In genomic region chr6:152380993-152381898, GRCh38 we compare ENCODE assay signal across 9 cellular contexts.
DNase-seq lines count a peak whose midpoint lies in the region; ATAC-seq and TF ChIP-seq lines count a peak whose summit lies in the region.
"Had no signal": no experiment of that assay in that cellular context is flagged by ENCODE, and none has a peak within 500 bp of the region (broad histone marks: within the 10 kb centered on the region; RNA-seq: fewer than 3 reads in every experiment).

No MANE protein-coding gene starts in this region.

- H3K4me3 ChIP-seq in ectodermal cell (ENCODE audit: insufficient read depth, low read depth, low read length) (no peak overlapping the region), lower lobe of right lung (peak overlapping the region; percentile 59), thyroid gland (replicated peaks in 1 of 3) (peak overlapping the region in 2 of 3 donors; percentile 30 to 34)

- WGBS in ectodermal cell, 2 experiments, result 88 to 91% methylated on average over 16 to 17 of the region's 17 CpGs
- 12 to 19% methylated on average over 14 to 17 of the region's 17 CpGs for WGBS in thyroid gland, 2 donors

- no peaks in the 10 kb centered on the region for H3K9me3 ChIP-seq in ectodermal cell (ENCODE audit: control insufficient read depth, low read length)
- no peaks in the 10 kb centered on the region for H3K9me3 ChIP-seq in lower lobe of right lung
- no peaks in the 10 kb centered on the region for H3K9me3 ChIP-seq in thyroid gland

- H3K4me1 ChIP-seq in ectodermal cell (ENCODE audit: control insufficient read depth, insufficient read depth, low read length), result peaks cover 6% of the 10 kb centered on the region
- H3K4me1 ChIP-seq in lower lobe of right lung, result peaks cover 9% of the 10 kb centered on the region
- peaks cover 19 to 22% of the 10 kb centered on the region in 2 donors for H3K4me1 ChIP-seq in thyroid gland

- H3K27ac ChIP-seq in ectodermal cell (ENCODE audit: insufficient read depth, low read depth, low read length, poor library complexity, severe bottlenecking), result peak overlapping the region; percentile 72
- H3K27ac ChIP-seq in lower lobe of right lung, result peak overlapping the region; percentile 89
- H3K27ac ChIP-seq in thyroid gland, result peak overlapping the region; percentile 94 to 96 (median 94)

- no peaks in the 10 kb centered on the region for H3K27me3 ChIP-seq in ectodermal cell (ENCODE audit: control insufficient read depth, insufficient read depth, low read length, poor library complexity, severe bottlenecking)
- H3K27me3 ChIP-seq in lower lobe of right lung (ENCODE audit: low read depth), result no peaks in the 10 kb centered on the region
- H3K27me3 ChIP-seq in thyroid gland, result no peaks in the 10 kb centered on the region

- no peak for ATAC-seq in natural killer cell
- no peak for ATAC-seq in natural killer cell treated with Interleukin-12 subunit alpha and Interleukin-12 subunit beta and Interleukin-15 and Interleukin-18, amount 100 ng/mL, for 72 hours
- ATAC-seq in lower lobe of right lung, result peak; percentile 91 to 96
- no peak for ATAC-seq in GM21723 (IDR thresholded peaks at IDR 0.05; ENCODE audit: unreplicated experiment)
- no peak for ATAC-seq in GM18867 (IDR thresholded peaks at IDR 0.05; ENCODE audit: unreplicated experiment)

- no peaks in the 10 kb centered on the region for H3K9me3 Mint-ChIP-seq in natural killer cell
- H3K9me3 Mint-ChIP-seq in natural killer cell treated with Interleukin-12 subunit alpha and Interleukin-12 subunit beta and Interleukin-15 and Interleukin-18, amount 100 ng/mL, for 72 hours, result no peaks in the 10 kb centered on the region

- DNase-seq in natural killer cell (no peak), lower lobe of right lung (peak; percentile 74), thyroid gland (peak; percentile 87 to 88)
- no peak for DNase-seq in natural killer cell treated with Interleukin-12 subunit alpha and Interleukin-12 subunit beta and Interleukin-15 and Interleukin-18, amount 100 ng/mL, for 72 hours (ENCODE audit: low spot score)
- no peak for DNase-seq in activated naive CD4-positive, alpha-beta T cell (lab: John Stamatoyannopoulos, UW)
- DNase-seq: CD4-positive, CD25-positive, alpha-beta regulatory T cell had no signal

- intact Hi-C loops in natural killer cell (cut with micrococcal nuclease) (no loop called here), lower lobe of right lung (cut with DNase I) (no loop called here), thyroid gland (cut with DNase I) (no loop called here)

- TF ChIP-seq CTCF in natural killer cell (IDR thresholded peaks at IDR 0.05) (no peak), lower lobe of right lung (IDR thresholded peaks at IDR 0.05) (no peak), thyroid gland (IDR thresholded peaks at IDR 0.05) (no peak)

- no peak overlapping the region for H3K4me3 Mint-ChIP-seq in natural killer cell
- H3K4me3 Mint-ChIP-seq in natural killer cell treated with Interleukin-12 subunit alpha and Interleukin-12 subunit beta and Interleukin-15 and Interleukin-18, amount 100 ng/mL, for 72 hours, result no peak overlapping the region
- H3K4me3 Mint-ChIP-seq: CD4-positive, CD25-positive, alpha-beta regulatory T cell had no signal

- peak in 1 of 2 donors; percentile 92 for TF ChIP-seq POLR2A in thyroid gland (IDR thresholded peaks at IDR 0.05)

- peaks cover 34 to 42% of the 10 kb centered on the region in 2 donors for H3K4me1 Mint-ChIP-seq in natural killer cell
- H3K4me1 Mint-ChIP-seq in natural killer cell treated with Interleukin-12 subunit alpha and Interleukin-12 subunit beta and Interleukin-15 and Interleukin-18, amount 100 ng/mL, for 72 hours (ENCODE audit: low read depth in 2 of 2), result peaks cover 26 to 30% of the 10 kb centered on the region in 2 donors
- H3K4me1 Mint-ChIP-seq: CD4-positive, CD25-positive, alpha-beta regulatory T cell had no signal

- H3K36me3 ChIP-seq in ectodermal cell (ENCODE audit: control insufficient read depth, insufficient read depth, low read length) (no peaks in the 10 kb centered on the region), lower lobe of right lung (peaks cover 11% of the 10 kb centered on the region), thyroid gland (peaks cover 2 to 11% of the 10 kb centered on the region in 2 donors)

- H3K27ac Mint-ChIP-seq in natural killer cell, result peak overlapping the region; percentile 79 to 82
- no peak overlapping the region for H3K27ac Mint-ChIP-seq in natural killer cell treated with Interleukin-12 subunit alpha and Interleukin-12 subunit beta and Interleukin-15 and Interleukin-18, amount 100 ng/mL, for 72 hours
- H3K27ac Mint-ChIP-seq: CD4-positive, CD25-positive, alpha-beta regulatory T cell had no signal

- H3K36me3 Mint-ChIP-seq in natural killer cell, result peaks cover 22% of the 10 kb centered on the region
- H3K36me3 Mint-ChIP-seq in natural killer cell treated with Interleukin-12 subunit alpha and Interleukin-12 subunit beta and Interleukin-15 and Interleukin-18, amount 100 ng/mL, for 72 hours, result peaks cover 6% of the 10 kb centered on the region
- H3K36me3 Mint-ChIP-seq: CD4-positive, CD25-positive, alpha-beta regulatory T cell had no signal

- no peaks in the 10 kb centered on the region for H3K27me3 Mint-ChIP-seq in natural killer cell (ENCODE audit: low read depth in 2 of 2)
- no peaks in the 10 kb centered on the region for H3K27me3 Mint-ChIP-seq in natural killer cell treated with Interleukin-12 subunit alpha and Interleukin-12 subunit beta and Interleukin-15 and Interleukin-18, amount 100 ng/mL, for 72 hours

Comparison
In these comparisons a context has a peak if more than half of its experiments do, and no peak if none do; other contexts are left out.
1. H3K27ac Mint-ChIP-seq: peak in natural killer cell (2 of 2); none in natural killer cell treated with Interleukin-12 subunit alpha and Interleukin-12 subunit beta and Interleukin-15 and Interleukin-18, amount 100 ng/mL, for 72 hours (0 of 2).
2. ATAC-seq: peak in lower lobe of right lung (2 of 2); none in natural killer cell (0 of 3), natural killer cell treated with Interleukin-12 subunit alpha and Interleukin-12 subunit beta and Interleukin-15 and Interleukin-18, amount 100 ng/mL, for 72 hours (0 of 2), GM21723 (single experiment) and GM18867 (single experiment).
3. DNase-seq: peak in lower lobe of right lung (single experiment) and thyroid gland (2 of 2); none in natural killer cell (single experiment), natural killer cell treated with Interleukin-12 subunit alpha and Interleukin-12 subunit beta and Interleukin-15 and Interleukin-18, amount 100 ng/mL, for 72 hours (single experiment) and activated naive CD4-positive, alpha-beta T cell (0 of 4).
4. Peak in every context shown above with its lines, with median percentiles within 50 percentile points of each other: H3K27ac ChIP-seq.